37 cellular contexts compared by ENCODE assay signal in genomic region chr9:34656992-34657391, GRCh38. TPM values are rescaled to one million over a fixed set of nuclear protein-coding genes. Genes with fewer than 3 reads are reported as not detected.
"Had no signal": no experiment of that assay in that cellular context is flagged by ENCODE, and none has a peak within 500 bp of the region (broad histone marks: within the 10 kb centered on the region; RNA-seq: fewer than 3 reads in every experiment).

No MANE protein-coding gene starts in this region.

- H3K27me3 Mint-ChIP-seq: activated B cell treated with CpG ODN at 0.5 μM for 24 hours; activated CD4-positive, alpha-beta memory T cell treated with anti-CD3 and anti-CD28 coated beads for 36 hours; activated CD8-positive, alpha-beta T cell treated with anti-CD3 and anti-CD28 coated beads for 36 hours; activated naive CD8-positive, alpha-beta T cell treated with anti-CD3 and anti-CD28 coated beads for 36 hours; activated T-helper 17 cell treated with anti-CD3 and anti-CD28 coated beads, Interleukin-2, amount 50 U/mL, for 72 hours; central memory CD8-positive, alpha-beta T cell; T-cell had no signal

- H3K27me3 ChIP-seq: adrenal gland, body of pancreas, brain microvascular endothelial cell, breast epithelium, cardiac muscle cell had no signal

- H3K4me3 ChIP-seq: adrenal gland, body of pancreas, breast epithelium, cardiac muscle cell had no signal

- H3K9me3 ChIP-seq: adrenal gland, body of pancreas, breast epithelium had no signal

- ATAC-seq: activated CD8-positive, alpha-beta T cell treated with anti-CD3 and anti-CD28 coated beads for 36 hours; activated naive CD4-positive, alpha-beta T cell treated with anti-CD3 and anti-CD28 coated beads, Interleukin-2, amount 50 U/mL, for 72 hours; activated T-cell treated with anti-CD3 and anti-CD28 coated beads, Interleukin-2, amount 50 U/mL, for 4 hours; activated T-cell treated with anti-CD3 and anti-CD28 coated beads, Interleukin-2, amount 50 U/mL, for 72 hours; activated T-helper 17 cell treated with anti-CD3 and anti-CD28 coated beads, Interleukin-2, amount 50 U/mL, for 72 hours; body of pancreas; T-cell had no signal

- H3K27ac ChIP-seq: adrenal gland, body of pancreas, brain microvascular endothelial cell, breast epithelium, cardiac muscle cell, VCaP had no signal

- H3K27ac Mint-ChIP-seq: activated B cell treated with CpG ODN at 0.5 μM for 24 hours; activated CD4-positive, alpha-beta memory T cell treated with anti-CD3 and anti-CD28 coated beads for 36 hours; activated CD8-positive, alpha-beta T cell treated with anti-CD3 and anti-CD28 coated beads for 36 hours; activated naive CD4-positive, alpha-beta T cell treated with anti-CD3 and anti-CD28 coated beads for 36 hours; activated naive CD4-positive, alpha-beta T cell treated with anti-CD3 and anti-CD28 coated beads, Interleukin-2, amount 50 U/mL, for 72 hours; activated naive CD8-positive, alpha-beta T cell treated with anti-CD3 and anti-CD28 coated beads for 36 hours; activated T-cell treated with anti-CD3 and anti-CD28 coated beads, Interleukin-2, amount 50 U/mL, for 72 hours; activated T-helper 1 cell treated with anti-CD3 and anti-CD28 coated beads, Interleukin-12 subunit alpha, Interleukin-12 subunit beta, Interleukin-2, Interleukin-4 antibody, amounts not matched to agents 30 ng/mL and 10 ng/mL and 1 ng/mL, durations not matched to agents 14 hours and 24 hours and 36 hours; activated T-helper 17 cell treated with anti-CD3 and anti-CD28 coated beads, Interleukin-2, amount 50 U/mL, for 72 hours; T-cell; T-helper 2 cell treated with Interferon-gamma antibody and Interleukin-4, amounts not matched to agents 5 μg/mL and 100 μg/mL, for 36 hours had no signal

- H3K9me3 Mint-ChIP-seq: activated B cell treated with CpG ODN at 0.5 μM for 24 hours; activated CD4-positive, alpha-beta memory T cell treated with anti-CD3 and anti-CD28 coated beads for 36 hours; activated CD8-positive, alpha-beta T cell treated with anti-CD3 and anti-CD28 coated beads for 36 hours; activated naive CD4-positive, alpha-beta T cell treated with anti-CD3 and anti-CD28 coated beads for 36 hours; activated naive CD4-positive, alpha-beta T cell treated with anti-CD3 and anti-CD28 coated beads, Interleukin-2, amount 50 U/mL, for 72 hours; activated naive CD8-positive, alpha-beta T cell treated with anti-CD3 and anti-CD28 coated beads for 36 hours; activated T-cell treated with anti-CD3 and anti-CD28 coated beads, Interleukin-2, amount 50 U/mL, for 4 hours; activated T-cell treated with anti-CD3 and anti-CD28 coated beads, Interleukin-2, amount 50 U/mL, for 72 hours; activated T-helper 1 cell treated with anti-CD3 and anti-CD28 coated beads, Interleukin-12 subunit alpha, Interleukin-12 subunit beta, Interleukin-2, Interleukin-4 antibody, amounts not matched to agents 30 ng/mL and 10 ng/mL and 1 ng/mL, durations not matched to agents 14 hours and 24 hours and 36 hours; activated T-helper 17 cell treated with anti-CD3 and anti-CD28 coated beads, Interleukin-2, amount 50 U/mL, for 72 hours; central memory CD8-positive, alpha-beta T cell; T-cell; T-helper 2 cell treated with Interferon-gamma antibody and Interleukin-4, amounts not matched to agents 5 μg/mL and 100 μg/mL, for 36 hours had no signal

- H3K36me3 Mint-ChIP-seq: activated naive CD8-positive, alpha-beta T cell treated with anti-CD3 and anti-CD28 coated beads for 36 hours had no signal

- DNase-seq: activated B cell treated with CpG ODN at 0.5 μM for 24 hours; activated CD4-positive, alpha-beta memory T cell treated with anti-CD3 and anti-CD28 coated beads for 36 hours; activated CD4-positive, alpha-beta T cell treated with anti-CD3 and anti-CD28 coated beads for 4 hours; activated CD4-positive, alpha-beta T cell treated with anti-CD3 and anti-CD28 coated beads, Interleukin-2, amount 50 U/mL, for 1 hour; activated CD4-positive, alpha-beta T cell treated with anti-CD3 and anti-CD28 coated beads, Interleukin-2, amount 50 U/mL, for 4 hours; activated CD4-positive, CD25-positive, alpha-beta regulatory T cell treated with anti-CD3 and anti-CD28 coated beads, Interleukin-2, amount 50 U/mL, for 72 hours; activated CD8-positive, alpha-beta memory T cell treated with anti-CD3 and anti-CD28 coated beads, Interleukin-2, amount 50 U/mL, for 4 hours; activated CD8-positive, alpha-beta T cell treated with anti-CD3 and anti-CD28 coated beads for 36 hours; activated effector memory CD4-positive, alpha-beta T cell treated with anti-CD3 and anti-CD28 coated beads, Interleukin-2, amount 50 U/mL, for 16 hours; activated gamma-delta T cell treated with Interleukin-2 at 50 U/mL for 16 hours; activated naive CD4-positive, alpha-beta T cell; activated naive CD4-positive, alpha-beta T cell treated with anti-CD3 and anti-CD28 coated beads for 36 hours; activated naive CD4-positive, alpha-beta T cell treated with anti-CD3 and anti-CD28 coated beads, Interleukin-2, amount 50 U/mL, for 16 hours; activated naive CD8-positive, alpha-beta T cell treated with anti-CD3 and anti-CD28 coated beads for 36 hours; activated T-cell treated with anti-CD3 and anti-CD28 coated beads for 4 hours; activated T-cell treated with anti-CD3 and anti-CD28 coated beads, Interleukin-2, amount 50 U/mL, for 1 hour; activated T-cell treated with anti-CD3 and anti-CD28 coated beads, Interleukin-2, amount 50 U/mL, for 4 hours; activated T-cell treated with anti-CD3 and anti-CD28 coated beads, Interleukin-2, amount 50 U/mL, for 72 hours; adrenal gland; amniotic stem cell; aorta; body of pancreas; brain microvascular endothelial cell; cerebellar nuclear complex; T-cell; T-helper 2 cell; T-helper 9 cell had no signal

- H3K4me3 Mint-ChIP-seq: activated B cell treated with CpG ODN at 0.5 μM for 24 hours; activated CD4-positive, alpha-beta memory T cell treated with anti-CD3 and anti-CD28 coated beads for 36 hours; activated CD8-positive, alpha-beta T cell treated with anti-CD3 and anti-CD28 coated beads for 36 hours; activated naive CD4-positive, alpha-beta T cell treated with anti-CD3 and anti-CD28 coated beads for 36 hours; activated naive CD8-positive, alpha-beta T cell treated with anti-CD3 and anti-CD28 coated beads for 36 hours; activated T-cell treated with anti-CD3 and anti-CD28 coated beads, Interleukin-2, amount 50 U/mL, for 4 hours; activated T-cell treated with anti-CD3 and anti-CD28 coated beads, Interleukin-2, amount 50 U/mL, for 72 hours; activated T-helper 1 cell treated with anti-CD3 and anti-CD28 coated beads, Interleukin-12 subunit alpha, Interleukin-12 subunit beta, Interleukin-2, Interleukin-4 antibody, amounts not matched to agents 30 ng/mL and 10 ng/mL and 1 ng/mL, durations not matched to agents 14 hours and 24 hours and 36 hours; activated T-helper 17 cell treated with anti-CD3 and anti-CD28 coated beads, Interleukin-2, amount 50 U/mL, for 72 hours; central memory CD8-positive, alpha-beta T cell; T-cell; T-helper 2 cell treated with Interferon-gamma antibody and Interleukin-4, amounts not matched to agents 5 μg/mL and 100 μg/mL, for 36 hours had no signal

- H3K36me3 ChIP-seq: adrenal gland, brain microvascular endothelial cell, breast epithelium, cardiac muscle cell had no signal

RNA-seq across cellular contexts. Expression of gene CCL27, which starts 5.5 kb away (rescaled TPM):
- total RNA-seq: activated B cell treated with CpG ODN at 0.5 μM for 24 hours; aorta; body of pancreas; breast epithelium; chondrocyte; T-cell; T-helper 1 cell treated with Interleukin-12 subunit alpha and Interleukin-12 subunit beta and Interleukin-4 antibody, amounts not matched to agents 30 ng/mL and 1 ng/mL, for 36 hours had no signal
- polyA plus RNA-seq: aorta had no signal

RNA-seq across cellular contexts. Expression of gene ARID3C, which starts 28.1 kb away (rescaled TPM):
- total RNA-seq: activated B cell treated with CpG ODN at 0.5 μM for 24 hours; activated T-cell treated with anti-CD3 and anti-CD28 coated beads, Interleukin-2, amount 50 U/mL, for 4 hours; adrenal gland; aorta; body of pancreas had no signal
- polyA plus RNA-seq: adrenal gland, aorta had no signal
